Comparison of ENCODE assay signal across 9 cellular contexts in genomic region chr13:78601886-78602560, GRCh38. TPM values are rescaled to one million over a fixed set of nuclear protein-coding genes. Genes with fewer than 3 reads are reported as not detected.
A peak's percentile ranks its signal among the peaks of the same experiment; 100 is the strongest.
DNase-seq lines count a peak whose midpoint lies in the region; ATAC-seq lines count a peak whose summit lies in the region.
"Had no signal": no experiment of that assay in that cellular context is flagged by ENCODE, and none has a peak within 500 bp of the region (broad histone marks: within the 10 kb centered on the region; RNA-seq: fewer than 3 reads in every experiment).

No MANE protein-coding gene starts in this region.

- H3K27ac ChIP-seq in iPS-18a (ENCODE audit: low read length) (no peak overlapping the region), subcutaneous abdominal adipose tissue (ENCODE audit: low read depth, low read length) (no peak overlapping the region)

- no peak for ATAC-seq in T-helper 17 cell
- ATAC-seq in HG03439 (IDR thresholded peaks at IDR 0.05; ENCODE audit: unreplicated experiment): no peak

- peaks cover 78% of the 10 kb centered on the region for H3K27me3 Mint-ChIP-seq in activated naive CD4-positive, alpha-beta T cell treated with anti-CD3 and anti-CD28 coated beads, Interleukin-2, amount 50 U/mL, for 24 hours
- H3K27me3 Mint-ChIP-seq in T-helper 17 cell: peaks cover 87% of the 10 kb centered on the region

- peaks cover 27% of the 10 kb centered on the region for H3K4me1 ChIP-seq in iPS-18a (ENCODE audit: control insufficient read depth, low read depth, low read length)
- H3K4me1 ChIP-seq in subcutaneous abdominal adipose tissue (ENCODE audit: control insufficient read depth in 5 of 5, insufficient read depth in 5 of 5, low read length in 5 of 5): peaks cover 3 to 33% (median 30%) of the 10 kb centered on the region in 5 donors

- H3K9ac ChIP-seq in iPS-18a (ENCODE audit: low read length) (no peak overlapping the region), subcutaneous abdominal adipose tissue (ENCODE audit: low read length in 5 of 5) (no peak overlapping the region)

- H3K36me3 ChIP-seq in iPS-18a (ENCODE audit: control insufficient read depth, low read depth, low read length): no peaks in the 10 kb centered on the region
- no peaks in the 10 kb centered on the region for H3K36me3 ChIP-seq in subcutaneous abdominal adipose tissue (ENCODE audit: control insufficient read depth in 5 of 5, insufficient read depth in 5 of 5, low read length in 5 of 5)

- H3K36me3 Mint-ChIP-seq in activated naive CD4-positive, alpha-beta T cell treated with anti-CD3 and anti-CD28 coated beads, Interleukin-2, amount 50 U/mL, for 24 hours: peaks cover 4% of the 10 kb centered on the region
- H3K36me3 Mint-ChIP-seq in T-helper 17 cell (ENCODE audit: low read depth): peaks cover 6% of the 10 kb centered on the region

- H3K4me3 Mint-ChIP-seq in activated naive CD4-positive, alpha-beta T cell treated with anti-CD3 and anti-CD28 coated beads, Interleukin-2, amount 50 U/mL, for 24 hours: peak overlapping the region; percentile 84
- H3K4me3 Mint-ChIP-seq in T-helper 17 cell: peak overlapping the region; percentile 90

- H3K9me3 Mint-ChIP-seq in activated naive CD4-positive, alpha-beta T cell treated with anti-CD3 and anti-CD28 coated beads, Interleukin-2, amount 50 U/mL, for 24 hours: peaks cover 10% of the 10 kb centered on the region

- H3K27me3 ChIP-seq in iPS-18a (ENCODE audit: control insufficient read depth, insufficient read depth, low read length) (peaks cover 97% of the 10 kb centered on the region), subcutaneous abdominal adipose tissue (ENCODE audit: control insufficient read depth in 5 of 5, insufficient read depth in 4 of 5, low read length in 5 of 5) (peaks cover 71 to 91% (median 83%) of the 10 kb centered on the region in 5 donors)

- peaks cover 5% of the 10 kb centered on the region for H3K9me3 ChIP-seq in T-helper 17 cell (ENCODE audit: control insufficient read depth, low read length, poor library complexity, severe bottlenecking)
- no peaks in the 10 kb centered on the region for H3K9me3 ChIP-seq in iPS-18a (ENCODE audit: control insufficient read depth, low read depth, low read length)
- H3K9me3 ChIP-seq in subcutaneous abdominal adipose tissue (ENCODE audit: control insufficient read depth in 5 of 5, low read length in 5 of 5): peaks cover 0 to 4% (median 0%) of the 10 kb centered on the region in 5 donors

- peaks cover 28% of the 10 kb centered on the region for H3K4me1 Mint-ChIP-seq in activated naive CD4-positive, alpha-beta T cell treated with anti-CD3 and anti-CD28 coated beads, Interleukin-2, amount 50 U/mL, for 24 hours
- H3K4me1 Mint-ChIP-seq in T-helper 17 cell: peaks cover 24% of the 10 kb centered on the region

- H3K4me3 ChIP-seq in iPS-18a (ENCODE audit: low read length): peak overlapping the region; percentile 54
- peak overlapping the region in 4 of 5 donors; percentile 17 to 62 (median 56) for H3K4me3 ChIP-seq in subcutaneous abdominal adipose tissue (ENCODE audit: low read depth in 1 of 5, low read length in 5 of 5)

- DNase-seq in activated naive CD4-positive, alpha-beta T cell treated with anti-CD3 and anti-CD28 coated beads, Interleukin-2, amount 50 U/mL, for 16 hours: no peak
- DNase-seq in T-helper 17 cell (no peak), MV-4-11 (lab: John Stamatoyannopoulos, UW) (no peak), KG1 (lab: John Stamatoyannopoulos, UW) (no peak)

- peak overlapping the region; percentile 81 for H3K27ac Mint-ChIP-seq in activated naive CD4-positive, alpha-beta T cell treated with anti-CD3 and anti-CD28 coated beads, Interleukin-2, amount 50 U/mL, for 24 hours
- H3K27ac Mint-ChIP-seq in T-helper 17 cell: peak overlapping the region; percentile 59

RNA-seq across cellular contexts. Expression of gene POU4F1, which starts 1.3 kb away (rescaled TPM):
- total RNA-seq in T-helper 17 cell: under 1 TPM; 0.18 to 0.20 TPM
- total RNA-seq: dermis blood vessel endothelial cell had no signal

RNA-seq across cellular contexts. Expression of gene OBI1, which starts 56.9 kb away (rescaled TPM):
- total RNA-seq in T-helper 17 cell: 1 to 10 TPM; 2.5 to 4.5 TPM
